ENCODE assay signal across 34 cellular contexts in the genomic region with DNA sequence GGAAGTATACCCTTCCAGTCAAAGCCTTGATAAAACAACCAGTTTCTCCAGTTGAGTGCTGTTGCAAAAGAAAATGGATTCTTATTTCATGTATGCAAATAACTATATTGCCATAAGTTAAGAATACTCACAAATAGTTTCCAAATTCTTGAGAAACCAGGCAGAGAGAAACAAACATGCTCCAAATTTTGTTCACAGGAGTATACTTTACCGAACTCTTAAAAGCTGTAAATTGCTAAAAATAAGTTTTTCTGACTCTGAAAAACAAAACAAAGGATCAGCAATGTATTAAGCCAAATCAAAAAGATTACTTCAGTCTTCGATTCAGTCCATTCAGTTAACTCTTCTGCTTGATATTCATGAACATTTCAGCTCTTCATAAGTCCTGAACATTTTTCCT.
"Had no signal": no experiment of that assay in that cellular context is flagged by ENCODE, and none has a peak within 500 bp of the region (broad histone marks: within the 10 kb centered on the region; RNA-seq: fewer than 3 reads in every experiment).

No MANE protein-coding gene starts in this region.

- H3K4me3 ChIP-seq: adrenal gland, coronary artery, esophagus muscularis mucosa, gastrocnemius medialis, heart left ventricle had no signal

- H3K36me3 Mint-ChIP-seq: activated CD4-positive, alpha-beta memory T cell treated with anti-CD3 and anti-CD28 coated beads for 36 hours; activated CD8-positive, alpha-beta memory T cell treated with anti-CD3 and anti-CD28 coated beads, Interleukin-2, amount 10 ng/mL, durations not matched to agents 7 days and 5 days; activated naive CD4-positive, alpha-beta T cell treated with anti-CD3 and anti-CD28 coated beads, Interleukin-2, amount 50 U/mL, for 24 hours; activated naive CD8-positive, alpha-beta T cell treated with anti-CD3 and anti-CD28 coated beads for 36 hours had no signal

- H3K27me3 ChIP-seq: adrenal gland, brain microvascular endothelial cell, esophagus muscularis mucosa, foreskin keratinocyte, gastrocnemius medialis, heart left ventricle had no signal

- H3K27ac ChIP-seq: adrenal gland, brain microvascular endothelial cell, coronary artery, esophagus muscularis mucosa, foreskin keratinocyte, gastrocnemius medialis, heart left ventricle had no signal

- H3K4me1 ChIP-seq: adrenal gland, esophagus muscularis mucosa, foreskin keratinocyte, gastrocnemius medialis, heart left ventricle had no signal

- ATAC-seq: activated CD4-positive, alpha-beta T cell treated with anti-CD3 and anti-CD28 coated beads for 36 hours; activated CD8-positive, alpha-beta memory T cell treated with anti-CD3 and anti-CD28 coated beads, Interleukin-2, amount 10 ng/mL, durations not matched to agents 7 days and 5 days; activated CD8-positive, alpha-beta T cell treated with anti-CD3 and anti-CD28 coated beads, Interleukin-2, amount 10 ng/mL, durations not matched to agents 7 days and 5 days; activated naive CD8-positive, alpha-beta T cell treated with anti-CD3 and anti-CD28 coated beads, Interleukin-2, amount 50 U/mL, for 24 hours; effector memory CD8-positive, alpha-beta T cell; foreskin keratinocyte; gastrocnemius medialis; heart left ventricle; T-helper 17 cell had no signal

- H3K36me3 ChIP-seq: adrenal gland, brain microvascular endothelial cell, esophagus muscularis mucosa, gastrocnemius medialis, heart left ventricle had no signal

- H3K9me3 ChIP-seq: esophagus muscularis mucosa, gastrocnemius medialis had no signal

- H3K4me1 Mint-ChIP-seq: activated CD4-positive, alpha-beta T cell treated with anti-CD3 and anti-CD28 coated beads for 36 hours; activated CD4-positive, alpha-beta T cell treated with anti-CD3 and anti-CD28 coated beads, Interleukin-2, amount 10 ng/mL, durations not matched to agents 24 days and 14 days; activated CD8-positive, alpha-beta memory T cell treated with anti-CD3 and anti-CD28 coated beads, Interleukin-2, amount 10 ng/mL, durations not matched to agents 7 days and 5 days; activated naive CD4-positive, alpha-beta T cell treated with anti-CD3 and anti-CD28 coated beads, Interleukin-2, amount 50 U/mL, for 24 hours; activated naive CD8-positive, alpha-beta T cell treated with anti-CD3 and anti-CD28 coated beads for 36 hours; activated naive CD8-positive, alpha-beta T cell treated with anti-CD3 and anti-CD28 coated beads, Interleukin-2, amount 50 U/mL, for 24 hours; central memory CD8-positive, alpha-beta T cell; T-helper 17 cell had no signal

- H3K9me3 Mint-ChIP-seq: activated naive CD4-positive, alpha-beta T cell treated with anti-CD3 and anti-CD28 coated beads, Interleukin-2, amount 50 U/mL, for 24 hours had no signal

- H3K27ac Mint-ChIP-seq: activated CD4-positive, alpha-beta memory T cell treated with anti-CD3 and anti-CD28 coated beads for 36 hours; activated CD4-positive, alpha-beta T cell treated with anti-CD3 and anti-CD28 coated beads for 36 hours; activated CD4-positive, alpha-beta T cell treated with anti-CD3 and anti-CD28 coated beads, Interleukin-2, amount 10 ng/mL, durations not matched to agents 24 days and 14 days; activated CD8-positive, alpha-beta memory T cell treated with anti-CD3 and anti-CD28 coated beads, Interleukin-2, amount 10 ng/mL, durations not matched to agents 7 days and 5 days; activated CD8-positive, alpha-beta T cell treated with anti-CD3 and anti-CD28 coated beads, Interleukin-2, amount 10 ng/mL, durations not matched to agents 7 days and 5 days; activated naive CD4-positive, alpha-beta T cell treated with anti-CD3 and anti-CD28 coated beads for 36 hours; activated naive CD4-positive, alpha-beta T cell treated with anti-CD3 and anti-CD28 coated beads, Interleukin-2, amount 50 U/mL, for 24 hours; activated naive CD8-positive, alpha-beta T cell treated with anti-CD3 and anti-CD28 coated beads for 36 hours; activated naive CD8-positive, alpha-beta T cell treated with anti-CD3 and anti-CD28 coated beads, Interleukin-2, amount 50 U/mL, for 24 hours; activated T-helper 1 cell treated with anti-CD3 and anti-CD28 coated beads, Interleukin-12 subunit alpha, Interleukin-12 subunit beta, Interleukin-2, Interleukin-4 antibody, amounts not matched to agents 30 ng/mL and 10 ng/mL and 1 ng/mL, durations not matched to agents 14 hours and 24 hours and 36 hours; activated T-helper 2 cell treated with anti-CD3 and anti-CD28 coated beads, Interferon-gamma antibody, Interleukin-2, Interleukin-4, amounts not matched to agents 10 μg/mL and 5 μg/mL and 100 μg/mL, durations not matched to agents 14 hours and 24 hours and 36 hours; dendritic cell treated with granulocyte-macrophage colony-stimulating factor and Interleukin-4, amounts not matched to agents 40 ng/mL and 50 ng/mL, for 4 days; effector memory CD8-positive, alpha-beta T cell; T-helper 17 cell had no signal

- H3K27me3 Mint-ChIP-seq: activated CD4-positive, alpha-beta memory T cell treated with anti-CD3 and anti-CD28 coated beads for 36 hours; activated CD4-positive, alpha-beta T cell treated with anti-CD3 and anti-CD28 coated beads for 36 hours; activated CD4-positive, alpha-beta T cell treated with anti-CD3 and anti-CD28 coated beads, Interleukin-2, amount 10 ng/mL, durations not matched to agents 24 days and 14 days; activated CD8-positive, alpha-beta memory T cell treated with anti-CD3 and anti-CD28 coated beads, Interleukin-2, amount 10 ng/mL, durations not matched to agents 7 days and 5 days; activated naive CD4-positive, alpha-beta T cell treated with anti-CD3 and anti-CD28 coated beads, Interleukin-2, amount 50 U/mL, for 24 hours; activated naive CD8-positive, alpha-beta T cell treated with anti-CD3 and anti-CD28 coated beads, Interleukin-2, amount 50 U/mL, for 24 hours; central memory CD8-positive, alpha-beta T cell; dendritic cell treated with granulocyte-macrophage colony-stimulating factor and Interleukin-4, amounts not matched to agents 40 ng/mL and 50 ng/mL, for 4 days; T-helper 17 cell had no signal

- H3K4me3 Mint-ChIP-seq: activated CD4-positive, alpha-beta memory T cell treated with anti-CD3 and anti-CD28 coated beads for 36 hours; activated CD4-positive, alpha-beta T cell treated with anti-CD3 and anti-CD28 coated beads for 36 hours; activated CD4-positive, alpha-beta T cell treated with anti-CD3 and anti-CD28 coated beads, Interleukin-2, amount 10 ng/mL, durations not matched to agents 24 days and 14 days; activated CD8-positive, alpha-beta memory T cell treated with anti-CD3 and anti-CD28 coated beads, Interleukin-2, amount 10 ng/mL, durations not matched to agents 7 days and 5 days; activated CD8-positive, alpha-beta T cell treated with anti-CD3 and anti-CD28 coated beads, Interleukin-2, amount 10 ng/mL, durations not matched to agents 7 days and 5 days; activated naive CD4-positive, alpha-beta T cell treated with anti-CD3 and anti-CD28 coated beads for 36 hours; activated naive CD4-positive, alpha-beta T cell treated with anti-CD3 and anti-CD28 coated beads, Interleukin-2, amount 50 U/mL, for 24 hours; activated naive CD8-positive, alpha-beta T cell treated with anti-CD3 and anti-CD28 coated beads for 36 hours; activated naive CD8-positive, alpha-beta T cell treated with anti-CD3 and anti-CD28 coated beads, Interleukin-2, amount 50 U/mL, for 24 hours; activated T-helper 1 cell treated with anti-CD3 and anti-CD28 coated beads, Interleukin-12 subunit alpha, Interleukin-12 subunit beta, Interleukin-2, Interleukin-4 antibody, amounts not matched to agents 30 ng/mL and 10 ng/mL and 1 ng/mL, durations not matched to agents 14 hours and 24 hours and 36 hours; central memory CD8-positive, alpha-beta T cell; dendritic cell treated with granulocyte-macrophage colony-stimulating factor and Interleukin-4, amounts not matched to agents 40 ng/mL and 50 ng/mL, for 4 days; effector memory CD8-positive, alpha-beta T cell; T-helper 17 cell had no signal

- DNase-seq: activated CD4-positive, alpha-beta memory T cell treated with anti-CD3 and anti-CD28 coated beads for 36 hours; activated CD4-positive, alpha-beta T cell treated with anti-CD3 and anti-CD28 coated beads for 36 hours; activated CD4-positive, alpha-beta T cell treated with anti-CD3 and anti-CD28 coated beads, Interleukin-2, amount 10 ng/mL, durations not matched to agents 24 days and 14 days; activated CD4-positive, CD25-positive, alpha-beta regulatory T cell; activated CD4-positive, CD25-positive, alpha-beta regulatory T cell treated with anti-CD3 and anti-CD28 coated beads, Interleukin-2, amount 50 U/mL, for 72 hours; activated CD8-positive, alpha-beta memory T cell treated with anti-CD3 and anti-CD28 coated beads, Interleukin-2, amount 10 ng/mL, durations not matched to agents 7 days and 5 days; activated CD8-positive, alpha-beta memory T cell treated with anti-CD3 and anti-CD28 coated beads, Interleukin-2, amount 50 U/mL, for 4 hours; activated CD8-positive, alpha-beta T cell treated with anti-CD3 and anti-CD28 coated beads, Interleukin-2, amount 10 ng/mL, durations not matched to agents 7 days and 5 days; activated effector memory CD4-positive, alpha-beta T cell treated with anti-CD3 and anti-CD28 coated beads, Interleukin-2, amount 50 U/mL, for 16 hours; activated naive CD4-positive, alpha-beta T cell treated with anti-CD3 and anti-CD28 coated beads for 36 hours; activated naive CD8-positive, alpha-beta T cell treated with anti-CD3 and anti-CD28 coated beads for 36 hours; activated naive CD8-positive, alpha-beta T cell treated with anti-CD3 and anti-CD28 coated beads, Interleukin-2, amount 50 U/mL, for 24 hours; activated T-cell treated with anti-CD3 and anti-CD28 coated beads, Interleukin-2, amount 50 U/mL, for 1 hour; activated T-cell treated with anti-CD3 and anti-CD28 coated beads, Interleukin-2, amount 50 U/mL, for 48 hours; adrenal gland; amygdala; aorta; brain microvascular endothelial cell; effector CD4-positive, alpha-beta T cell; effector memory CD8-positive, alpha-beta T cell; erythroblast; foreskin keratinocyte; gastrocnemius medialis; glutamatergic neuron; heart left ventricle; T-helper 1 cell; T-helper 17 cell had no signal
